8 cellular contexts compared by ENCODE assay signal in genomic region chr3:105369501-105370371, GRCh38. TPM values are rescaled to one million over a fixed set of nuclear protein-coding genes. Genes with fewer than 3 reads are reported as not detected.
A peak's percentile ranks its signal among the peaks of the same experiment; 100 is the strongest.
DNase-seq lines count a peak whose midpoint lies in the region; ATAC-seq, FAIRE-seq and TF ChIP-seq lines count a peak whose summit lies in the region.

No MANE protein-coding gene starts in this region.

- H3K4me2 ChIP-seq in Karpas-422 (ENCODE audit: low read depth, low read length, poor library complexity, severe bottlenecking) (peak overlapping the region; percentile 82), parathyroid adenoma (ENCODE audit: low read length) (peak overlapping the region; percentile 94)

- peak overlapping the region; percentile 76 for H3K4me3 ChIP-seq in Karpas-422 (ENCODE audit: low read length)
- H3K4me3 ChIP-seq in adipocyte (ENCODE audit: low read length) = peak overlapping the region; percentile 97
- H3K4me3 ChIP-seq in parathyroid adenoma (ENCODE audit: low read depth, low read length) = peak overlapping the region; percentile 78

- no peaks in the 10 kb centered on the region for H3K36me3 ChIP-seq in Karpas-422 (ENCODE audit: insufficient read depth, low read length)
- no peaks in the 10 kb centered on the region for H3K36me3 ChIP-seq in adipocyte (ENCODE audit: control insufficient read depth, insufficient read depth, low read length, severe bottlenecking)
- no peaks in the 10 kb centered on the region for H3K36me3 ChIP-seq in parathyroid adenoma (ENCODE audit: control insufficient read depth, insufficient read depth, low read length)

- DNase-seq in ELF-1 (ENCODE audit: low read depth, low spot score) (peak; percentile 72), Karpas-422 (peak; percentile 81), SHP77 treated with DMSO at 0.1 percent for 48 hours (lab: John Stamatoyannopoulos, UW) (peak; percentile 61), adipocyte (ENCODE audit: low read depth) (peak; percentile 85), left cardiac atrium (peak; percentile 76), GM19239 (ENCODE audit: insufficient read length, low spot score) (no peak)

- H3K9me3 ChIP-seq in Karpas-422 (ENCODE audit: low read length) = no peaks in the 10 kb centered on the region
- no peaks in the 10 kb centered on the region for H3K9me3 ChIP-seq in adipocyte (ENCODE audit: control insufficient read depth, low read length)
- no peaks in the 10 kb centered on the region for H3K9me3 ChIP-seq in parathyroid adenoma (ENCODE audit: control insufficient read depth, low read length)

- no peaks in the 10 kb centered on the region for H3K9me2 ChIP-seq in Karpas-422 (replicated peaks; ENCODE audit: insufficient read depth, low read length)

- H4K20me1 ChIP-seq in Karpas-422 (ENCODE audit: insufficient read depth, low read depth, low read length) = no peaks in the 10 kb centered on the region

- no peaks in the 10 kb centered on the region for H3K79me2 ChIP-seq in Karpas-422 (ENCODE audit: low read length)
- peaks cover 44% of the 10 kb centered on the region for H3K79me2 ChIP-seq in parathyroid adenoma

- H3K27me3 ChIP-seq in Karpas-422 (ENCODE audit: low read length) = no peaks in the 10 kb centered on the region
- H3K27me3 ChIP-seq in adipocyte (replicated peaks; ENCODE audit: control insufficient read depth, insufficient read depth, low read length) = no peaks in the 10 kb centered on the region
- H3K27me3 ChIP-seq in parathyroid adenoma (ENCODE audit: control insufficient read depth, insufficient read depth, low read length) = no peaks in the 10 kb centered on the region

- ATAC-seq in GM21825 (IDR thresholded peaks at IDR 0.05; ENCODE audit: unreplicated experiment) = peak; percentile 12
- ATAC-seq in left cardiac atrium = peak; percentile 21 to 45

- H3K27ac ChIP-seq in Karpas-422 (ENCODE audit: low read length) (peak overlapping the region; percentile 32), parathyroid adenoma (peak overlapping the region; percentile 92)

- H2AFZ ChIP-seq in Karpas-422 (ENCODE audit: low read length) (peak overlapping the region; percentile 97), parathyroid adenoma (peak overlapping the region; percentile 72)

- intact Hi-C loops in left cardiac atrium (cut with DNase I) = loop anchor here in 1 of 2 donors (5.0 kb wide), 1 partner anchor 742 kb away; no protein-coding TSS in a partner anchor

- TF ChIP-seq CTCF in parathyroid adenoma (IDR thresholded peaks at IDR 0.05) = peak; percentile 71

- H3K4me1 ChIP-seq in Karpas-422 (ENCODE audit: low read length) = peaks cover 48% of the 10 kb centered on the region
- H3K4me1 ChIP-seq in adipocyte (ENCODE audit: control insufficient read depth, insufficient read depth, low read length) = peaks cover 30% of the 10 kb centered on the region
- peaks cover 7% of the 10 kb centered on the region for H3K4me1 ChIP-seq in parathyroid adenoma

- H3K9ac ChIP-seq in Karpas-422 (ENCODE audit: low read length) (peak overlapping the region; percentile 69), adipocyte (ENCODE audit: low read length) (peak overlapping the region; percentile 95), parathyroid adenoma (peak overlapping the region; percentile 71)

- no peak for FAIRE-seq in GM19239 (lab: Jason Lieb, UNC)

RNA-seq across cellular contexts. Expression of gene ALCAM, which starts 3.0 kb away (rescaled TPM):
- total RNA-seq in Karpas-422 (2014; rRNA removed; shearing (Covaris generic); ENCODE audit: low replicate concordance) = 5.8 and 16.4 TPM in 2 replicates
- total RNA-seq in left cardiac atrium = 1 to 10 TPM; 5.8 to 7.4 TPM
